2 cellular contexts compared by ENCODE assay signal in the genomic region with DNA sequence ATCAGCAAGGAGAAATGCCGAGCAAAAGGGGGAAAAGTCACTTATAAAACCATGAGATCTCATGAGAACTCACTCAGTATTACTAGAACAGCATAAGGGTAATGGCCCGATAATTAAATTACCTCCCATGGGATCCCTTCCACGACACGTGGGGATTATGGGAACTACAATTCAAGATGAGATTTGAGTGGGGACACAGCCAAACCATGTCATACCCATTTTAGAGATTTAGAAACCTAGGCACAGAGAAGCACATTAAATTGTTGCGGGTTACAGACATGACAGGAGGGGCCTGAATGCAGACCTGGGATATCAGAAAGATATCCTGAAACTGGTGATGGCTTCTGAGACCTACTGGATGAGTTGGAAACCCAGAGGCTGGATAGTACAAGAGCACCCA.
TF ChIP-seq lines count a peak whose summit lies in the region.

No MANE protein-coding gene starts in this region.

TF ChIP-seq in SK-N-SH, 30 proteins besides CTCF, POLR2A, EP300 and RAD21 (continued from another document):
- TF ChIP-seq, protein P1, sequence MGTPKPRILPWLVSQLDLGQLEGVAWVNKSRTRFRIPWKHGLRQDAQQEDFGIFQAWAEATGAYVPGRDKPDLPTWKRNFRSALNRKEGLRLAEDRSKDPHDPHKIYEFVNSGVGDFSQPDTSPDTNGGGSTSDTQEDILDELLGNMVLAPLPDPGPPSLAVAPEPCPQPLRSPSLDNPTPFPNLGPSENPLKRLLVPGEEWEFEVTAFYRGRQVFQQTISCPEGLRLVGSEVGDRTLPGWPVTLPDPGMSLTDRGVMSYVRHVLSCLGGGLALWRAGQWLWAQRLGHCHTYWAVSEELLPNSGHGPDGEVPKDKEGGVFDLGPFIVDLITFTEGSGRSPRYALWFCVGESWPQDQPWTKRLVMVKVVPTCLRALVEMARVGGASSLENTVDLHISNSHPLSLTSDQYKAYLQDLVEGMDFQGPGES (IDR thresholded peaks at IDR 0.05; ENCODE audit: low read depth, low read length) = no peak
- TF ChIP-seq, protein P2, sequence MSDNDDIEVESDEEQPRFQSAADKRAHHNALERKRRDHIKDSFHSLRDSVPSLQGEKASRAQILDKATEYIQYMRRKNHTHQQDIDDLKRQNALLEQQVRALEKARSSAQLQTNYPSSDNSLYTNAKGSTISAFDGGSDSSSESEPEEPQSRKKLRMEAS (IDR thresholded peaks at IDR 0.05; ENCODE audit: low read depth) = no peak
- TF ChIP-seq MEF2A (IDR thresholded peaks at IDR 0.05; ENCODE audit: borderline replicate concordance, low read depth) (no peak), RCOR1 (IDR thresholded peaks at IDR 0.05; ENCODE audit: low read length) (no peak), CHD2 (IDR thresholded peaks at IDR 0.05; ENCODE audit: low read length, partially characterized antibody) (no peak), SIN3A (IDR thresholded peaks at IDR 0.05; ENCODE audit: borderline replicate concordance, low read depth, low read length) (no peak), GABPA (IDR thresholded peaks at IDR 0.05; ENCODE audit: low read depth) (no peak)
- TF ChIP-seq, protein P3, sequence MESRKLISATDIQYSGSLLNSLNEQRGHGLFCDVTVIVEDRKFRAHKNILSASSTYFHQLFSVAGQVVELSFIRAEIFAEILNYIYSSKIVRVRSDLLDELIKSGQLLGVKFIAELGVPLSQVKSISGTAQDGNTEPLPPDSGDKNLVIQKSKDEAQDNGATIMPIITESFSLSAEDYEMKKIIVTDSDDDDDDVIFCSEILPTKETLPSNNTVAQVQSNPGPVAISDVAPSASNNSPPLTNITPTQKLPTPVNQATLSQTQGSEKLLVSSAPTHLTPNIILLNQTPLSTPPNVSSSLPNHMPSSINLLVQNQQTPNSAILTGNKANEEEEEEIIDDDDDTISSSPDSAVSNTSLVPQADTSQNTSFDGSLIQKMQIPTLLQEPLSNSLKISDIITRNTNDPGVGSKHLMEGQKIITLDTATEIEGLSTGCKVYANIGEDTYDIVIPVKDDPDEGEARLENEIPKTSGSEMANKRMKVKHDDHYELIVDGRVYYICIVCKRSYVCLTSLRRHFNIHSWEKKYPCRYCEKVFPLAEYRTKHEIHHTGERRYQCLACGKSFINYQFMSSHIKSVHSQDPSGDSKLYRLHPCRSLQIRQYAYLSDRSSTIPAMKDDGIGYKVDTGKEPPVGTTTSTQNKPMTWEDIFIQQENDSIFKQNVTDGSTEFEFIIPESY (IDR thresholded peaks at IDR 0.05; ENCODE audit: borderline replicate concordance, low read depth) = no peak
- TF ChIP-seq, protein P4, sequence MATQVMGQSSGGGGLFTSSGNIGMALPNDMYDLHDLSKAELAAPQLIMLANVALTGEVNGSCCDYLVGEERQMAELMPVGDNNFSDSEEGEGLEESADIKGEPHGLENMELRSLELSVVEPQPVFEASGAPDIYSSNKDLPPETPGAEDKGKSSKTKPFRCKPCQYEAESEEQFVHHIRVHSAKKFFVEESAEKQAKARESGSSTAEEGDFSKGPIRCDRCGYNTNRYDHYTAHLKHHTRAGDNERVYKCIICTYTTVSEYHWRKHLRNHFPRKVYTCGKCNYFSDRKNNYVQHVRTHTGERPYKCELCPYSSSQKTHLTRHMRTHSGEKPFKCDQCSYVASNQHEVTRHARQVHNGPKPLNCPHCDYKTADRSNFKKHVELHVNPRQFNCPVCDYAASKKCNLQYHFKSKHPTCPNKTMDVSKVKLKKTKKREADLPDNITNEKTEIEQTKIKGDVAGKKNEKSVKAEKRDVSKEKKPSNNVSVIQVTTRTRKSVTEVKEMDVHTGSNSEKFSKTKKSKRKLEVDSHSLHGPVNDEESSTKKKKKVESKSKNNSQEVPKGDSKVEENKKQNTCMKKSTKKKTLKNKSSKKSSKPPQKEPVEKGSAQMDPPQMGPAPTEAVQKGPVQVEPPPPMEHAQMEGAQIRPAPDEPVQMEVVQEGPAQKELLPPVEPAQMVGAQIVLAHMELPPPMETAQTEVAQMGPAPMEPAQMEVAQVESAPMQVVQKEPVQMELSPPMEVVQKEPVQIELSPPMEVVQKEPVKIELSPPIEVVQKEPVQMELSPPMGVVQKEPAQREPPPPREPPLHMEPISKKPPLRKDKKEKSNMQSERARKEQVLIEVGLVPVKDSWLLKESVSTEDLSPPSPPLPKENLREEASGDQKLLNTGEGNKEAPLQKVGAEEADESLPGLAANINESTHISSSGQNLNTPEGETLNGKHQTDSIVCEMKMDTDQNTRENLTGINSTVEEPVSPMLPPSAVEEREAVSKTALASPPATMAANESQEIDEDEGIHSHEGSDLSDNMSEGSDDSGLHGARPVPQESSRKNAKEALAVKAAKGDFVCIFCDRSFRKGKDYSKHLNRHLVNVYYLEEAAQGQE (IDR thresholded peaks at IDR 0.05; ENCODE audit: low read depth, low read length) = no peak
- TF ChIP-seq, protein P5, sequence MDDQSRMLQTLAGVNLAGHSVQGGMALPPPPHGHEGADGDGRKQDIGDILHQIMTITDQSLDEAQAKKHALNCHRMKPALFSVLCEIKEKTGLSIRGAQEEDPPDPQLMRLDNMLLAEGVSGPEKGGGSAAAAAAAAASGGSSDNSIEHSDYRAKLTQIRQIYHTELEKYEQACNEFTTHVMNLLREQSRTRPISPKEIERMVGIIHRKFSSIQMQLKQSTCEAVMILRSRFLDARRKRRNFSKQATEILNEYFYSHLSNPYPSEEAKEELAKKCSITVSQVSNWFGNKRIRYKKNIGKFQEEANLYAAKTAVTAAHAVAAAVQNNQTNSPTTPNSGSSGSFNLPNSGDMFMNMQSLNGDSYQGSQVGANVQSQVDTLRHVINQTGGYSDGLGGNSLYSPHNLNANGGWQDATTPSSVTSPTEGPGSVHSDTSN (IDR thresholded peaks at IDR 0.05) = no peak

TF ChIP-seq in SK-N-SH treated with all-trans-retinoic acid at 6 μM for 48 hours, 23 proteins besides CTCF, POLR2A, EP300 and RAD21:
- TF ChIP-seq, protein P6, sequence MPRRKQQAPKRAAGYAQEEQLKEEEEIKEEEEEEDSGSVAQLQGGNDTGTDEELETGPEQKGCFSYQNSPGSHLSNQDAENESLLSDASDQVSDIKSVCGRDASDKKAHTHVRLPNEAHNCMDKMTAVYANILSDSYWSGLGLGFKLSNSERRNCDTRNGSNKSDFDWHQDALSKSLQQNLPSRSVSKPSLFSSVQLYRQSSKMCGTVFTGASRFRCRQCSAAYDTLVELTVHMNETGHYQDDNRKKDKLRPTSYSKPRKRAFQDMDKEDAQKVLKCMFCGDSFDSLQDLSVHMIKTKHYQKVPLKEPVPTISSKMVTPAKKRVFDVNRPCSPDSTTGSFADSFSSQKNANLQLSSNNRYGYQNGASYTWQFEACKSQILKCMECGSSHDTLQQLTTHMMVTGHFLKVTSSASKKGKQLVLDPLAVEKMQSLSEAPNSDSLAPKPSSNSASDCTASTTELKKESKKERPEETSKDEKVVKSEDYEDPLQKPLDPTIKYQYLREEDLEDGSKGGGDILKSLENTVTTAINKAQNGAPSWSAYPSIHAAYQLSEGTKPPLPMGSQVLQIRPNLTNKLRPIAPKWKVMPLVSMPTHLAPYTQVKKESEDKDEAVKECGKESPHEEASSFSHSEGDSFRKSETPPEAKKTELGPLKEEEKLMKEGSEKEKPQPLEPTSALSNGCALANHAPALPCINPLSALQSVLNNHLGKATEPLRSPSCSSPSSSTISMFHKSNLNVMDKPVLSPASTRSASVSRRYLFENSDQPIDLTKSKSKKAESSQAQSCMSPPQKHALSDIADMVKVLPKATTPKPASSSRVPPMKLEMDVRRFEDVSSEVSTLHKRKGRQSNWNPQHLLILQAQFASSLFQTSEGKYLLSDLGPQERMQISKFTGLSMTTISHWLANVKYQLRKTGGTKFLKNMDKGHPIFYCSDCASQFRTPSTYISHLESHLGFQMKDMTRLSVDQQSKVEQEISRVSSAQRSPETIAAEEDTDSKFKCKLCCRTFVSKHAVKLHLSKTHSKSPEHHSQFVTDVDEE (CRISPR knock-in tag; IDR thresholded peaks at IDR 0.05) = no peak
- TF ChIP-seq ZFP3 (CRISPR knock-in tag; IDR thresholded peaks at IDR 0.05) = no peak
- no peak for TF ChIP-seq SNAI2 (CRISPR knock-in tag; IDR thresholded peaks at IDR 0.05)
- no peak for TF ChIP-seq ZC3H10 (CRISPR knock-in tag; IDR thresholded peaks at IDR 0.05)
- no peak for TF ChIP-seq OSR1 (CRISPR knock-in tag; IDR thresholded peaks at IDR 0.05)
- TF ChIP-seq PPARA (CRISPR knock-in tag; IDR thresholded peaks at IDR 0.05; ENCODE audit: borderline replicate concordance) = no peak
